10 cellular contexts compared by ENCODE assay signal in the genomic region with DNA sequence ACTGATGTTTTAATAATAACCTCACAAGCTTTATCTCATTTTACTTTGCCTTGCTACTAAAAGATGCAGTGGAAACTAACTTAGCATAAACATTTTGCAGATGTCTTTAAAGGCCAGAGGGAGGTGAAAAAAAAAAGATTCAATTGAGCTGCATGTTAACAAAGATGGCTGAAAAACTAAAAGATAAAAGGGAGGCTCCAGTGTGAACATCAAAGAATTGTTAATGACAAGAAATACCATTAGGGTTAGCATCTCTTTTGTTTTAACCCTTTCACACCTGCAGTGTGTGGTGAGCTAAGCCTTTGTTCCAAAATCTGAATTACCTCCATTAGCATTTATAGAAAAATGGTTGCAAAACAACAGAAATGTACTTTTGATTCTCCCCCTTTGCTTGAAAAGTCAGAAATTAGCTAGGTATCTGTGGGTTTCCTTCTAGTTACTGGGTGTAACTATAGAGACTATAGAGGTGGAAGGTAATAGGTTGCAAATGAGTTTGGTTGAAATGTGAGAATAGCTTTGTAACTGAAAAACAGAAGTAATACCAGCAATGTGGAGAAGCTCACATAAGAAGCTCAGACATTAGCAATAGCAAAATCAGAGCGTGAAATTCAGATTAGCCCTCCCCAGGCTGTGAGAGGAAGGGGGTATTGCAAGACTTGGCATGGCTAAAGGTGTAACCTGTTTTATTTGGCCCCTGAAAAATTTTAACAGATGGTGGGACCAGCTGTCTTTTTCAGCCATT. TPM values are rescaled to one million over a fixed set of nuclear protein-coding genes. Genes with fewer than 3 reads are reported as not detected.
DNase-seq lines count a peak whose midpoint lies in the region; ATAC-seq and TF ChIP-seq lines count a peak whose summit lies in the region.
"Had no signal": no experiment of that assay in that cellular context is flagged by ENCODE, and none has a peak within 500 bp of the region (broad histone marks: within the 10 kb centered on the region; RNA-seq: fewer than 3 reads in every experiment).

No MANE protein-coding gene starts in this region.

- H3K4me1 ChIP-seq in transverse colon, result peaks cover 0 to 15% (median 7%) of the 10 kb centered on the region in 4 donors

- H3K27ac ChIP-seq in transverse colon, result no peak overlapping the region

- WGBS in transverse colon (ENCODE audit: low coverage in 1 of 2), 2 donors, result 72 to 100% methylated on average over 1 of the region's 1 CpG

- no peaks in the 10 kb centered on the region for H3K36me3 ChIP-seq in transverse colon
- no peaks in the 10 kb centered on the region for H3K36me3 ChIP-seq in MG63

- H3K27me3 ChIP-seq in transverse colon, result no peaks in the 10 kb centered on the region
- no peaks in the 10 kb centered on the region for H3K27me3 ChIP-seq in MG63

- no peak for TF ChIP-seq EP300 in transverse colon (IDR thresholded peaks at IDR 0.05; ENCODE audit: low read depth)

- DNase-seq in G401 (ENCODE audit: low spot score), result peak; percentile 91
- peak; percentile 96 for DNase-seq in NCI-H446 treated with DMSO at 0.1 percent for 48 hours (lab: John Stamatoyannopoulos, UW)
- no peak for DNase-seq in transverse colon
- no peak for DNase-seq in SKM-1 (lab: John Stamatoyannopoulos, UW; ENCODE audit: unreplicated experiment)
- no peak for DNase-seq in T-helper 2 cell
- DNase-seq in MG63, result no peak
- DNase-seq: effector CD4-positive, alpha-beta T cell had no signal

- no peak for TF ChIP-seq POLR2A in transverse colon (IDR thresholded peaks at IDR 0.05)

- TF ChIP-seq CTCF in transverse colon (IDR thresholded peaks at IDR 0.05), result no peak

- H3K9me3 ChIP-seq in transverse colon (no peaks in the 10 kb centered on the region), MG63 (no peaks in the 10 kb centered on the region)

- in situ Hi-C loops in G401 (cut with HindIII; ENCODE audit: low sequenced_read_pairs), result no loop called here
- in situ Hi-C loops in transverse colon (cut with MboI; ENCODE audit: low pct_ligation_motif_present in 1 of 4, low pct_unique_long_range_greater_than_20kb in 1 of 4, low sequenced_read_pairs in 3 of 4), result no loop called here

- peak; percentile 97 for ATAC-seq in GM19351 (IDR thresholded peaks at IDR 0.05; ENCODE audit: unreplicated experiment)
- ATAC-seq in HG02973 (IDR thresholded peaks at IDR 0.05; ENCODE audit: unreplicated experiment), result peak; percentile 96

- H3K4me3 ChIP-seq in transverse colon (no peak overlapping the region), MG63 (no peak overlapping the region)

- intact Hi-C loops in transverse colon (cut with DNase I; ENCODE audit: low total_unique reads), result no loop called here

RNA-seq across cellular contexts. Expression of gene SP5, which starts 34.8 kb away (rescaled TPM):
- total RNA-seq in G401 (2014; rRNA removed; shearing (Covaris generic)), result not detected in 2 replicates
- total RNA-seq in transverse colon, result 1 to 10 TPM in 1 of 4 donors, under 1 TPM in 1, not detected in 2; 0.41 to 2.2 TPM
- total RNA-seq in MG63 (2014; rRNA removed; shearing (Covaris generic); ENCODE audit: low replicate concordance), result 0.20 and 0.39 TPM in 2 replicates
- total RNA-seq: osteocyte had no signal

Comparison
In these comparisons a context has a peak if more than half of its experiments do, and no peak if none do; other contexts are left out.
1. DNase-seq: peak in G401 (single experiment) and NCI-H446 treated with DMSO at 0.1 percent for 48 hours (single experiment); none in transverse colon (single experiment), SKM-1 (single experiment), T-helper 2 cell (0 of 5) and MG63 (single experiment).